ENCODE assay signal across 21 cellular contexts in genomic region chr18:36590621-36591580, GRCh38.
DNase-seq lines count a peak whose midpoint lies in the region; ATAC-seq, FAIRE-seq and TF ChIP-seq lines count a peak whose summit lies in the region.
"Had no signal": no experiment of that assay in that cellular context is flagged by ENCODE, and none has a peak within 500 bp of the region (broad histone marks: within the 10 kb centered on the region; RNA-seq: fewer than 3 reads in every experiment).

No MANE protein-coding gene starts in this region.

- ATAC-seq in GM12878 = no peak
- ATAC-seq in activated naive CD4-positive, alpha-beta T cell treated with anti-CD3 and anti-CD28 coated beads, Interleukin-2, amount 50 U/mL, for 72 hours = no peak
- ATAC-seq: A549, GM23338, HepG2, Right ventricle myocardium inferior had no signal

- H3F3A ChIP-seq in smooth muscle cell (ENCODE audit: low read depth) = no peaks in the 10 kb centered on the region

- H2AFZ ChIP-seq in GM12878 (ENCODE audit: control insufficient read depth, low read depth, low read length) (no peak overlapping the region), smooth muscle cell (ENCODE audit: low read depth) (no peak overlapping the region)
- H2AFZ ChIP-seq: GM23338 had no signal

- SMC1A ChIA-PET in GM12878 (lab: Charles Lee; ENCODE audit: uncharacterized antibody, unreplicated experiment) = interaction anchor here (0.7 kb wide), 1 partner anchor 30 kb away, joined by 3 read pairs; no protein-coding TSS in a partner anchor

- no peak for TF ChIP-seq RAD21 in GM12878 (IDR thresholded peaks at IDR 0.05; ENCODE audit: insufficient read depth, low read depth, low read length)

- no peak overlapping the region for H3K27ac ChIP-seq in GM12878 (ENCODE audit: control insufficient read depth, insufficient read depth)
- H3K27ac ChIP-seq in esophagus (ENCODE audit: low read depth in 2 of 2, low read length in 1 of 2) = peak overlapping the region; percentile 41 to 78
- H3K27ac ChIP-seq in smooth muscle cell (ENCODE audit: low read depth) = peak overlapping the region; percentile 66
- H3K27ac ChIP-seq: A549; BLaER1 treated with 17β-estradiol and CSF1 and Interleukin-3, amounts not matched to agents 10 nM and 100 nM had no signal

- 43% methylated on average over 13 of the region's 13 CpGs for WGBS in GM12878 (ENCODE audit: insufficient coverage, insufficient replicate concordance, low lambda C conversion rate, missing lambda C conversion rate)
- WGBS in esophagus, 2 donors = 56 to 59% methylated on average over 13 of the region's 13 CpGs
- 86% methylated on average over 13 of the region's 13 CpGs for WGBS in smooth muscle cell (ENCODE audit: low lambda C conversion rate)

- H3K4me1 Mint-ChIP-seq in HFFc6 (ENCODE audit: low read depth) = peaks cover 47% of the 10 kb centered on the region

- no peak overlapping the region for H3K4me3 ChIP-seq in GM12878
- no peak overlapping the region for H3K4me3 ChIP-seq in esophagus (ENCODE audit: low read depth in 1 of 2, low read length in 2 of 2)
- no peak overlapping the region for H3K4me3 ChIP-seq in smooth muscle cell
- H3K4me3 ChIP-seq: A549; BLaER1 treated with 17β-estradiol and CSF1 and Interleukin-3, amounts not matched to agents 10 nM and 100 nM; GM23338; MG63 had no signal

- POLR2A ChIA-PET in GM12878 (lab: Charles Lee) = no interaction called here

- no peaks in the 10 kb centered on the region for H3K9me3 Mint-ChIP-seq in HFFc6
- no peaks in the 10 kb centered on the region for H3K9me3 Mint-ChIP-seq in activated naive CD4-positive, alpha-beta T cell treated with anti-CD3 and anti-CD28 coated beads, Interleukin-2, amount 50 U/mL, for 72 hours
- H3K9me3 Mint-ChIP-seq: GM23338 had no signal

- in situ Hi-C loops in GM12878 (cut with MboI) = no loop called here

- no peaks in the 10 kb centered on the region for H3K36me3 ChIP-seq in GM12878 (ENCODE audit: control insufficient read depth in 2 of 2, insufficient read depth in 2 of 2, low read length in 1 of 2)
- H3K36me3 ChIP-seq in esophagus (ENCODE audit: control insufficient read depth in 2 of 2, insufficient read depth in 2 of 2, low read length in 1 of 2) = no peaks in the 10 kb centered on the region
- no peaks in the 10 kb centered on the region for H3K36me3 ChIP-seq in smooth muscle cell (ENCODE audit: low read depth)
- H3K36me3 ChIP-seq: BLaER1 treated with 17β-estradiol and CSF1 and Interleukin-3, amounts not matched to agents 10 nM and 100 nM; MG63 had no signal

- H3K27me3 ChIP-seq in GM12878 (replicated peaks in 1 of 2; ENCODE audit: control insufficient read depth in 2 of 2, insufficient read depth in 2 of 2, low read length in 1 of 2) (no peaks in the 10 kb centered on the region), esophagus (ENCODE audit: control insufficient read depth in 1 of 2, insufficient read depth in 2 of 2, low read length in 2 of 2) (no peaks in the 10 kb centered on the region), smooth muscle cell (ENCODE audit: low read depth) (no peaks in the 10 kb centered on the region)
- H3K27me3 ChIP-seq: BLaER1 treated with 17β-estradiol and CSF1 and Interleukin-3, amounts not matched to agents 10 nM and 100 nM; MG63 had no signal

- CTCF ChIA-PET in GM12878 (lab: Yijun Ruan, JAX) = interaction anchor here (0.9 to 3.2 kb wide), 3 partner anchors 18 to 97 kb away, joined by 3 to 12 read pairs (median 3); no protein-coding TSS in a partner anchor

- H3K9ac ChIP-seq in GM12878 (ENCODE audit: control insufficient read depth, insufficient read depth, low read length) = no peak overlapping the region
- H3K9ac ChIP-seq in smooth muscle cell (ENCODE audit: low read depth) = no peak overlapping the region
- H3K9ac ChIP-seq: BLaER1 treated with 17β-estradiol and CSF1 and Interleukin-3, amounts not matched to agents 10 nM and 100 nM had no signal

- TF ChIP-seq CTCF in HFFc6 (IDR thresholded peaks at IDR 0.05) = no peak
- TF ChIP-seq CTCF in GM12878 (IDR thresholded peaks at IDR 0.05 in 2 of 3, conservative IDR thresholded peaks at IDR 0.05 in 1 of 3; ENCODE audit: control insufficient read depth in 2 of 3, extremely low read depth in 1 of 3, insufficient read depth in 1 of 3, low read depth in 3 of 3, low read length in 3 of 3) = no peak
- TF ChIP-seq CTCF in smooth muscle cell (IDR thresholded peaks at IDR 0.05; ENCODE audit: borderline replicate concordance, insufficient read depth, poor library complexity, severe bottlenecking) = no peak

- TF ChIP-seq EP300 in GM12878 (IDR thresholded peaks at IDR 0.05; ENCODE audit: borderline replicate concordance in 1 of 2, control insufficient read depth in 1 of 2, low read depth in 2 of 2, low read length in 2 of 2) = no peak

- H3K4me2 ChIP-seq in GM12878 (ENCODE audit: control insufficient read depth, insufficient read depth) = no peak overlapping the region
- peak overlapping the region; percentile 37 for H3K4me2 ChIP-seq in smooth muscle cell
- H3K4me2 ChIP-seq: A549; BLaER1 treated with 17β-estradiol and CSF1 and Interleukin-3, amounts not matched to agents 10 nM and 100 nM; GM23338 had no signal

- H3K79me2 ChIP-seq in GM12878 (ENCODE audit: control insufficient read depth, insufficient read depth, low read length) = no peaks in the 10 kb centered on the region
- H3K79me2 ChIP-seq in smooth muscle cell (ENCODE audit: low read depth) = no peaks in the 10 kb centered on the region

- DNase-seq in HFFc6 = no peak
- DNase-seq in GM12878 (ENCODE audit: low read depth, low spot score) = no peak
- DNase-seq in smooth muscle cell (lab: John Stamatoyannopoulos, UW; ENCODE audit: unreplicated experiment) = no peak
- no peak for DNase-seq in stimulated activated naive CD4-positive, alpha-beta T cell (lab: John Stamatoyannopoulos, UW)
- no peak for DNase-seq in activated naive CD4-positive, alpha-beta T cell treated with anti-CD3 and anti-CD28 coated beads, Interleukin-2, amount 50 U/mL, for 72 hours (ENCODE audit: low spot score in 2 of 2)
- no peak for DNase-seq in NCI-H2107 treated with DMSO at 0.1 percent for 48 hours (lab: John Stamatoyannopoulos, UW; ENCODE audit: unreplicated experiment)
- DNase-seq: DMS 273 treated with DMSO at 0.1 percent for 48 hours, GDM1, MG63, NCI-H1092, NCI-H146, NCI-H2081 treated with DMSO at 0.1 percent for 48 hours, NCI-H510A treated with DMSO at 0.1 percent for 48 hours had no signal

- peak overlapping the region; percentile 75 for H3K27ac Mint-ChIP-seq in HFFc6
- no peak overlapping the region for H3K27ac Mint-ChIP-seq in activated naive CD4-positive, alpha-beta T cell treated with anti-CD3 and anti-CD28 coated beads, Interleukin-2, amount 50 U/mL, for 72 hours
- H3K27ac Mint-ChIP-seq: GM23338 had no signal

- peaks cover 8% of the 10 kb centered on the region for H3K36me3 Mint-ChIP-seq in HFFc6 (ENCODE audit: low read depth)
- H3K36me3 Mint-ChIP-seq in activated naive CD4-positive, alpha-beta T cell treated with anti-CD3 and anti-CD28 coated beads, Interleukin-2, amount 50 U/mL, for 72 hours = no peaks in the 10 kb centered on the region

- no peak for TF ChIP-seq POLR2A in GM12878 (IDR thresholded peaks at IDR 0.05; ENCODE audit: low read depth, low read length)

- peaks cover 2% of the 10 kb centered on the region; the same call in 1 of the 2 replicates for H3K27me3 Mint-ChIP-seq in HFFc6 (ENCODE audit: insufficient read depth)

- H3K4me3 Mint-ChIP-seq in HFFc6 = no peak overlapping the region
- H3K4me3 Mint-ChIP-seq: GM23338 had no signal

- FAIRE-seq in GM12878 (lab: Jason Lieb, UNC) = no peak
- FAIRE-seq: A549, GM12891, GM18507, HepG2 had no signal

- H4K20me1 ChIP-seq in GM12878 (ENCODE audit: control insufficient read depth, insufficient read depth) (no peaks in the 10 kb centered on the region), smooth muscle cell (ENCODE audit: low read depth) (no peaks in the 10 kb centered on the region)
- H4K20me1 ChIP-seq: BLaER1 treated with 17β-estradiol and CSF1 and Interleukin-3, amounts not matched to agents 10 nM and 100 nM had no signal

- RAD21 ChIA-PET in GM12878 (lab: Charles Lee; ENCODE audit: unreplicated experiment) = no interaction called here

- BruUV-seq in GM12878 (replicated peaks; lab: Mats Ljungman, UMichigan) = no TSS peak

- intact Hi-C loops in GM12878 (cut with micrococcal nuclease; ENCODE audit: unreplicated experiment) = no loop called here

- H3K9me3 ChIP-seq in GM12878 (replicated peaks; ENCODE audit: control insufficient read depth, insufficient read depth, low read length) = no peaks in the 10 kb centered on the region
- H3K9me3 ChIP-seq in esophagus (ENCODE audit: control insufficient read depth in 2 of 2, insufficient read depth in 1 of 2, low read depth in 1 of 2, low read length in 1 of 2) = no peaks in the 10 kb centered on the region
- no peaks in the 10 kb centered on the region for H3K9me3 ChIP-seq in smooth muscle cell (replicated peaks; ENCODE audit: low read depth)
- H3K9me3 ChIP-seq: A549, MG63 had no signal

- H3K4me1 ChIP-seq in GM12878 (ENCODE audit: control insufficient read depth, insufficient read depth, low read length) = no peaks in the 10 kb centered on the region
- peaks cover 0 to 12% of the 10 kb centered on the region in 2 donors for H3K4me1 ChIP-seq in esophagus (ENCODE audit: control insufficient read depth in 2 of 2, insufficient read depth in 2 of 2, low read length in 1 of 2)
- H3K4me1 ChIP-seq in smooth muscle cell (ENCODE audit: low read depth) = peaks cover 13% of the 10 kb centered on the region
- H3K4me1 ChIP-seq: A549 had no signal

TF ChIP-seq in GM12878, 131 proteins besides CTCF, POLR2A, EP300 and RAD21:
- TF ChIP-seq SUZ12 (IDR thresholded peaks at IDR 0.05; ENCODE audit: unreplicated experiment) (no peak), ZSCAN29 (IDR thresholded peaks at IDR 0.05) (no peak)
- TF ChIP-seq, protein P1, sequence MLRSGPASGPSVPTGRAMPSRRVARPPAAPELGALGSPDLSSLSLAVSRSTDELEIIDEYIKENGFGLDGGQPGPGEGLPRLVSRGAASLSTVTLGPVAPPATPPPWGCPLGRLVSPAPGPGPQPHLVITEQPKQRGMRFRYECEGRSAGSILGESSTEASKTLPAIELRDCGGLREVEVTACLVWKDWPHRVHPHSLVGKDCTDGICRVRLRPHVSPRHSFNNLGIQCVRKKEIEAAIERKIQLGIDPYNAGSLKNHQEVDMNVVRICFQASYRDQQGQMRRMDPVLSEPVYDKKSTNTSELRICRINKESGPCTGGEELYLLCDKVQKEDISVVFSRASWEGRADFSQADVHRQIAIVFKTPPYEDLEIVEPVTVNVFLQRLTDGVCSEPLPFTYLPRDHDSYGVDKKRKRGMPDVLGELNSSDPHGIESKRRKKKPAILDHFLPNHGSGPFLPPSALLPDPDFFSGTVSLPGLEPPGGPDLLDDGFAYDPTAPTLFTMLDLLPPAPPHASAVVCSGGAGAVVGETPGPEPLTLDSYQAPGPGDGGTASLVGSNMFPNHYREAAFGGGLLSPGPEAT (IDR thresholded peaks at IDR 0.05; ENCODE audit: low read depth) = 0 out of 2 replicates have a peak, but pooled peaks have one; percentile 21
